10 cellular contexts compared by ENCODE assay signal in genomic region chr11:95487391-95487790, GRCh38.
DNase-seq lines count a peak whose midpoint lies in the region; ATAC-seq and TF ChIP-seq lines count a peak whose summit lies in the region.
"Had no signal": no experiment of that assay in that cellular context is flagged by ENCODE, and none has a peak within 500 bp of the region (broad histone marks: within the 10 kb centered on the region; RNA-seq: fewer than 3 reads in every experiment).

No MANE protein-coding gene starts in this region.

- H3K27ac Mint-ChIP-seq in activated CD8-positive, alpha-beta T cell treated with anti-CD3 and anti-CD28 coated beads for 36 hours, result no peak overlapping the region
- H3K27ac Mint-ChIP-seq in activated CD8-positive, alpha-beta T cell treated with anti-CD3 and anti-CD28 coated beads, Interleukin-2, amount 10 ng/mL, durations not matched to agents 7 days and 5 days, result no peak overlapping the region

- POLR2A ChIA-PET in activated CD8-positive, alpha-beta T cell treated with anti-CD3 and anti-CD28 coated beads for 36 hours (lab: Charles Lee), result no interaction called here
- POLR2A ChIA-PET in activated CD8-positive, alpha-beta T cell treated with anti-CD3 and anti-CD28 coated beads, Interleukin-2, amount 10 ng/mL, durations not matched to agents 7 days and 5 days (lab: Charles Lee), result no interaction called here

- no peaks in the 10 kb centered on the region for H3K4me1 Mint-ChIP-seq in activated CD8-positive, alpha-beta T cell treated with anti-CD3 and anti-CD28 coated beads for 36 hours (ENCODE audit: low read depth)
- no peaks in the 10 kb centered on the region for H3K4me1 Mint-ChIP-seq in activated CD8-positive, alpha-beta T cell treated with anti-CD3 and anti-CD28 coated beads, Interleukin-2, amount 10 ng/mL, durations not matched to agents 7 days and 5 days (ENCODE audit: low read depth)

- CTCF ChIA-PET in activated CD8-positive, alpha-beta T cell treated with anti-CD3 and anti-CD28 coated beads for 36 hours (lab: Charles Lee), result no interaction called here
- CTCF ChIA-PET in activated CD8-positive, alpha-beta T cell treated with anti-CD3 and anti-CD28 coated beads, Interleukin-2, amount 10 ng/mL, durations not matched to agents 7 days and 5 days (lab: Charles Lee), result no interaction called here

- DNase-seq in activated CD8-positive, alpha-beta T cell treated with anti-CD3 and anti-CD28 coated beads for 36 hours, result peak; percentile 17
- DNase-seq in activated CD8-positive, alpha-beta T cell treated with anti-CD3 and anti-CD28 coated beads, Interleukin-2, amount 10 ng/mL, durations not matched to agents 7 days and 5 days, result no peak
- peak; percentile 95 for DNase-seq in kidney tubule cell (ENCODE audit: low spot score)
- DNase-seq in left cardiac atrium, result no peak
- DNase-seq in activated CD8-positive, alpha-beta memory T cell treated with anti-CD3 and anti-CD28 coated beads, Interleukin-2, amount 50 U/mL, for 4 hours, result no peak
- no peak for DNase-seq in mucosa of gallbladder (ENCODE audit: low spot score)
- DNase-seq: naive thymus-derived CD8-positive, alpha-beta T cell; NCI-H526 had no signal

- intact Hi-C loops in activated CD8-positive, alpha-beta T cell treated with anti-CD3 and anti-CD28 coated beads for 36 hours (cut with micrococcal nuclease), result no loop called here
- intact Hi-C loops in left cardiac atrium (cut with DNase I), result no loop called here

- peak; percentile 60 for ATAC-seq in activated CD8-positive, alpha-beta T cell treated with anti-CD3 and anti-CD28 coated beads for 36 hours
- ATAC-seq in activated CD8-positive, alpha-beta T cell treated with anti-CD3 and anti-CD28 coated beads, Interleukin-2, amount 10 ng/mL, durations not matched to agents 7 days and 5 days, result no peak
- peak; percentile 96 for ATAC-seq in GM21447 (IDR thresholded peaks at IDR 0.05; ENCODE audit: unreplicated experiment)
- peak; percentile 100 for ATAC-seq in HG03175 (IDR thresholded peaks at IDR 0.05; ENCODE audit: unreplicated experiment)
- ATAC-seq in left cardiac atrium, result no peak
- ATAC-seq: naive thymus-derived CD8-positive, alpha-beta T cell had no signal

- no peaks in the 10 kb centered on the region for H3K36me3 Mint-ChIP-seq in activated CD8-positive, alpha-beta T cell treated with anti-CD3 and anti-CD28 coated beads for 36 hours (ENCODE audit: low read depth)
- no peaks in the 10 kb centered on the region for H3K36me3 Mint-ChIP-seq in activated CD8-positive, alpha-beta T cell treated with anti-CD3 and anti-CD28 coated beads, Interleukin-2, amount 10 ng/mL, durations not matched to agents 7 days and 5 days (ENCODE audit: low read depth)

- no peaks in the 10 kb centered on the region for H3K27me3 Mint-ChIP-seq in activated CD8-positive, alpha-beta T cell treated with anti-CD3 and anti-CD28 coated beads for 36 hours
- H3K27me3 Mint-ChIP-seq in activated CD8-positive, alpha-beta T cell treated with anti-CD3 and anti-CD28 coated beads, Interleukin-2, amount 10 ng/mL, durations not matched to agents 7 days and 5 days (ENCODE audit: low read depth), result peaks cover 10% of the 10 kb centered on the region
- H3K27me3 Mint-ChIP-seq: naive thymus-derived CD8-positive, alpha-beta T cell had no signal

- TF ChIP-seq CTCF in activated CD8-positive, alpha-beta T cell treated with anti-CD3 and anti-CD28 coated beads for 36 hours (IDR thresholded peaks at IDR 0.05), result no peak

- peaks cover 5% of the 10 kb centered on the region for H3K9me3 Mint-ChIP-seq in activated CD8-positive, alpha-beta T cell treated with anti-CD3 and anti-CD28 coated beads for 36 hours
- H3K9me3 Mint-ChIP-seq in activated CD8-positive, alpha-beta T cell treated with anti-CD3 and anti-CD28 coated beads, Interleukin-2, amount 10 ng/mL, durations not matched to agents 7 days and 5 days (ENCODE audit: insufficient read depth), result peaks cover 3% of the 10 kb centered on the region

- H3K4me3 Mint-ChIP-seq in activated CD8-positive, alpha-beta T cell treated with anti-CD3 and anti-CD28 coated beads for 36 hours, result no peak overlapping the region
- no peak overlapping the region for H3K4me3 Mint-ChIP-seq in activated CD8-positive, alpha-beta T cell treated with anti-CD3 and anti-CD28 coated beads, Interleukin-2, amount 10 ng/mL, durations not matched to agents 7 days and 5 days
- H3K4me3 Mint-ChIP-seq: naive thymus-derived CD8-positive, alpha-beta T cell had no signal

Comparison
In these comparisons a context has a peak if more than half of its experiments do, and no peak if none do; other contexts are left out.
1. ATAC-seq: peak in activated CD8-positive, alpha-beta T cell treated with anti-CD3 and anti-CD28 coated beads for 36 hours (single experiment), GM21447 (single experiment) and HG03175 (single experiment); none in activated CD8-positive, alpha-beta T cell treated with anti-CD3 and anti-CD28 coated beads, Interleukin-2, amount 10 ng/mL, durations not matched to agents 7 days and 5 days (single experiment) and left cardiac atrium (0 of 2).
2. DNase-seq: peak in activated CD8-positive, alpha-beta T cell treated with anti-CD3 and anti-CD28 coated beads for 36 hours (single experiment) and kidney tubule cell (single experiment); none in activated CD8-positive, alpha-beta T cell treated with anti-CD3 and anti-CD28 coated beads, Interleukin-2, amount 10 ng/mL, durations not matched to agents 7 days and 5 days (single experiment), left cardiac atrium (single experiment), activated CD8-positive, alpha-beta memory T cell treated with anti-CD3 and anti-CD28 coated beads, Interleukin-2, amount 50 U/mL, for 4 hours (single experiment) and mucosa of gallbladder (single experiment).